Comparison of ENCODE assay signal across 19 cellular contexts in the genomic region with DNA sequence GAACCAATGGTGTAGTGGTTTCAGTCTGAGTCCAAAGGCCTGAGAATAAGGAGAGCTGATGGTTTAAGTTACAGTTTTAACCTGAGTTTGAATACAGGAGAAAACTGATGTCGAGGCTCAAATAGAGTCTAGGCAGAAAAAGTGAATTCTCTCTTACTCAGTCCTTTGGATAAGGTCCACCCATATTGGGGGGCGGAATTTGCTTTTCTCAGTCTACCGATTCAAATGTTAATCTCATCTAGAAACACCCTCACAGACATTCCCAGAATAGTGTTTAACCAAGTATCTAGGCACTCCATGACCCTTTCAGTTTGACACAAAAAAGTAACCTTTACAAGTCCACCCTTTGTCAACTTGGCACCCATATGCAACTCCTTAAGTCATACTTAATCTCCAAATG.
DNase-seq lines count a peak whose midpoint lies in the region; ATAC-seq and TF ChIP-seq lines count a peak whose summit lies in the region.
"Had no signal": no experiment of that assay in that cellular context is flagged by ENCODE, and none has a peak within 500 bp of the region (broad histone marks: within the 10 kb centered on the region; RNA-seq: fewer than 3 reads in every experiment).

No MANE protein-coding gene starts in this region.

- H3K4me2 ChIP-seq in GM23338: peak overlapping the region; percentile 41
- H3K4me2 ChIP-seq: A549, BLaER1 had no signal

- ATAC-seq in GM23338 (peak; percentile 58), sciatic nerve (no peak)
- ATAC-seq: A549, K562 had no signal

- peak overlapping the region; percentile 33; the same call in 1 of the 2 replicates for H3K9ac ChIP-seq in HUES64 (ENCODE audit: low read depth, low read length)
- H3K9ac ChIP-seq in endodermal cell (ENCODE audit: extremely low read depth, low read length, poor library complexity, severe bottlenecking): no peak overlapping the region
- H3K9ac ChIP-seq: BLaER1 had no signal

- no peaks in the 10 kb centered on the region for H3K36me3 Mint-ChIP-seq in GM23338 (ENCODE audit: low read depth)
- H3K36me3 Mint-ChIP-seq in endodermal cell (ENCODE audit: low read depth): no peaks in the 10 kb centered on the region
- H3K36me3 Mint-ChIP-seq: CD14-positive monocyte; CD4-positive, alpha-beta memory T cell had no signal

- peaks cover 4% of the 10 kb centered on the region for H3K27me3 Mint-ChIP-seq in GM23338 (ENCODE audit: insufficient read depth, low read depth, poor library complexity)
- no peaks in the 10 kb centered on the region for H3K27me3 Mint-ChIP-seq in endodermal cell (ENCODE audit: insufficient read depth)
- H3K27me3 Mint-ChIP-seq: CD4-positive, alpha-beta memory T cell had no signal

- 38% methylated on average over 3 of the region's 3 CpGs for WGBS in HUES64
- WGBS in endodermal cell (ENCODE audit: insufficient coverage in 1 of 2, insufficient read length in 1 of 2), 2 experiments: 69 to 80% methylated on average over 1 to 3 of the region's 3 CpGs
- WGBS in iPS DF 6.9 (ENCODE audit: insufficient coverage, insufficient read length): no CpG with 5 or more reads among the region's 3 CpGs

- peak overlapping the region; percentile 83 for H3K27ac Mint-ChIP-seq in GM23338
- H3K27ac Mint-ChIP-seq in endodermal cell: peak overlapping the region; percentile 75
- H3K27ac Mint-ChIP-seq: CD14-positive monocyte; CD4-positive, alpha-beta memory T cell had no signal

- no peaks in the 10 kb centered on the region; the same call in 1 of the 2 replicates for H4K20me1 ChIP-seq in GM23338 (replicated peaks; ENCODE audit: insufficient read depth)
- H4K20me1 ChIP-seq: BLaER1 had no signal

- no peaks in the 10 kb centered on the region for H3F3A ChIP-seq in GM23338 (replicated peaks; ENCODE audit: low read depth)

- H3K27ac ChIP-seq in GM23338 (ENCODE audit: low read depth) (peak overlapping the region; percentile 92), HUES64 (ENCODE audit: low read depth, low read length) (peak overlapping the region; percentile 89; the same call in 1 of the 2 replicates), endodermal cell (ENCODE audit: low read depth, low read length) (no peak overlapping the region), iPS DF 6.9 (ENCODE audit: low read length) (no peak overlapping the region)
- H3K27ac ChIP-seq: 22Rv1, A549, BLaER1 had no signal

- H3K9me3 Mint-ChIP-seq in GM23338 (no peaks in the 10 kb centered on the region), endodermal cell (no peaks in the 10 kb centered on the region)

- H3K4me1 ChIP-seq in GM23338 (ENCODE audit: insufficient read depth): peaks cover 80% of the 10 kb centered on the region
- peaks cover 85% of the 10 kb centered on the region for H3K4me1 ChIP-seq in HUES64 (ENCODE audit: insufficient read depth, low read length)
- H3K4me1 ChIP-seq in endodermal cell (ENCODE audit: control insufficient read depth, insufficient read depth, low read length): peaks cover 22% of the 10 kb centered on the region
- H3K4me1 ChIP-seq in iPS DF 6.9 (ENCODE audit: control insufficient read depth, insufficient read depth, low read length): peaks cover 6% of the 10 kb centered on the region; the same call in 1 of the 2 replicates
- H3K4me1 ChIP-seq: A549, BLaER1 had no signal

- no peak for TF ChIP-seq CTCF in GM23338 (conservative IDR thresholded peaks at IDR 0.05; ENCODE audit: low read depth in 2 of 2)
- no peak for TF ChIP-seq CTCF in endodermal cell (conservative IDR thresholded peaks at IDR 0.05)

- no peaks in the 10 kb centered on the region for H3K27me3 ChIP-seq in GM23338 (ENCODE audit: insufficient read depth)
- no peaks in the 10 kb centered on the region for H3K27me3 ChIP-seq in HUES64 (ENCODE audit: insufficient read depth, low read length)
- no peaks in the 10 kb centered on the region for H3K27me3 ChIP-seq in endodermal cell (ENCODE audit: control insufficient read depth, insufficient read depth, low read length, poor library complexity, severe bottlenecking)
- H3K27me3 ChIP-seq in iPS DF 6.9 (ENCODE audit: control insufficient read depth, insufficient read depth, low read length): no peaks in the 10 kb centered on the region
- H3K27me3 ChIP-seq: BLaER1 had no signal

- H3K4me1 Mint-ChIP-seq in GM23338 (peaks cover 43% of the 10 kb centered on the region), endodermal cell (peaks cover 15% of the 10 kb centered on the region)
- H3K4me1 Mint-ChIP-seq: CD14-positive monocyte; CD4-positive, alpha-beta memory T cell had no signal

- no peak overlapping the region for H2AFZ ChIP-seq in GM23338

- H3K36me3 ChIP-seq in GM23338 (ENCODE audit: insufficient read depth): no peaks in the 10 kb centered on the region
- H3K36me3 ChIP-seq in HUES64 (ENCODE audit: insufficient read depth, low read length): no peaks in the 10 kb centered on the region
- no peaks in the 10 kb centered on the region for H3K36me3 ChIP-seq in endodermal cell (ENCODE audit: control insufficient read depth, insufficient read depth, low read length)
- no peaks in the 10 kb centered on the region for H3K36me3 ChIP-seq in iPS DF 6.9 (ENCODE audit: control insufficient read depth, insufficient read depth, low read length)
- H3K36me3 ChIP-seq: BLaER1 had no signal

- peaks cover 81% of the 10 kb centered on the region for H3K79me2 ChIP-seq in GM23338 (replicated peaks; ENCODE audit: insufficient read depth)

- H3K4me3 Mint-ChIP-seq in GM23338 (peak overlapping the region; percentile 47), endodermal cell (no peak overlapping the region)
- H3K4me3 Mint-ChIP-seq: CD14-positive monocyte; CD4-positive, alpha-beta memory T cell had no signal

- no peak overlapping the region for H3K4me3 ChIP-seq in GM23338
- peak overlapping the region; percentile 25; the same call in 1 of the 2 replicates for H3K4me3 ChIP-seq in HUES64 (ENCODE audit: low read length)
- H3K4me3 ChIP-seq in endodermal cell (ENCODE audit: low read length): no peak overlapping the region
- H3K4me3 ChIP-seq in iPS DF 6.9 (ENCODE audit: low read length): no peak overlapping the region
- H3K4me3 ChIP-seq: A549, BLaER1, K562 had no signal

- H3K9me3 ChIP-seq in HUES64 (ENCODE audit: insufficient read depth, low read depth, low read length) (no peaks in the 10 kb centered on the region), endodermal cell (ENCODE audit: control insufficient read depth, low read length) (no peaks in the 10 kb centered on the region), iPS DF 6.9 (ENCODE audit: control insufficient read depth, insufficient read depth, low read length) (no peaks in the 10 kb centered on the region)
- H3K9me3 ChIP-seq: A549, BLaER1 had no signal

- no peaks in the 10 kb centered on the region for H3K9me2 ChIP-seq in GM23338 (ENCODE audit: insufficient read depth)

- DNase-seq in GM23338 (ENCODE audit: low spot score) (peak; percentile 85), endodermal cell (peak; percentile 62), iPS DF 6.9 (ENCODE audit: low read depth, low spot score) (peak; percentile 27), NCI-H510A treated with DMSO at 0.1 percent for 48 hours (lab: John Stamatoyannopoulos, UW) (no peak), COLO668 (lab: John Stamatoyannopoulos, UW; ENCODE audit: unreplicated experiment) (no peak), NCI-H748 (lab: John Stamatoyannopoulos, UW; ENCODE audit: unreplicated experiment) (no peak), sciatic nerve (ENCODE audit: low spot score) (no peak)
- DNase-seq: Calu3; CD4-positive, alpha-beta memory T cell; DMS79 treated with DMSO at 0.1 percent for 48 hours; GF-D8; HCEC 1CT; IMR-90 had no signal

- intact Hi-C loops in sciatic nerve (cut with DNase I): no loop called here

TF ChIP-seq in GM23338, 12 proteins besides CTCF, POLR2A, EP300 and RAD21 (continues in another document):
- TF ChIP-seq ZNF114 (CRISPR knock-in tag; IDR thresholded peaks at IDR 0.05): no peak
- TF ChIP-seq EZH2phosphoT487 (IDR thresholded peaks at IDR 0.05; ENCODE audit: unreplicated experiment): no peak
- 0 out of 2 replicates have a peak, but pooled peaks have one; percentile 16 for TF ChIP-seq POLR2AphosphoS5 (IDR thresholded peaks at IDR 0.05; ENCODE audit: low read depth)

Comparison
In these comparisons a context has a peak if more than half of its experiments do, and no peak if none do; other contexts are left out.
1. DNase-seq: peak in GM23338 (single experiment), endodermal cell (single experiment) and iPS DF 6.9 (single experiment); none in NCI-H510A treated with DMSO at 0.1 percent for 48 hours (single experiment), COLO668 (single experiment), NCI-H748 (single experiment) and sciatic nerve (single experiment).
2. H3K27ac ChIP-seq: peak in GM23338 (single experiment) and HUES64 (single experiment); none in endodermal cell (single experiment) and iPS DF 6.9 (single experiment).